8 cellular contexts compared by ENCODE assay signal in the genomic region with DNA sequence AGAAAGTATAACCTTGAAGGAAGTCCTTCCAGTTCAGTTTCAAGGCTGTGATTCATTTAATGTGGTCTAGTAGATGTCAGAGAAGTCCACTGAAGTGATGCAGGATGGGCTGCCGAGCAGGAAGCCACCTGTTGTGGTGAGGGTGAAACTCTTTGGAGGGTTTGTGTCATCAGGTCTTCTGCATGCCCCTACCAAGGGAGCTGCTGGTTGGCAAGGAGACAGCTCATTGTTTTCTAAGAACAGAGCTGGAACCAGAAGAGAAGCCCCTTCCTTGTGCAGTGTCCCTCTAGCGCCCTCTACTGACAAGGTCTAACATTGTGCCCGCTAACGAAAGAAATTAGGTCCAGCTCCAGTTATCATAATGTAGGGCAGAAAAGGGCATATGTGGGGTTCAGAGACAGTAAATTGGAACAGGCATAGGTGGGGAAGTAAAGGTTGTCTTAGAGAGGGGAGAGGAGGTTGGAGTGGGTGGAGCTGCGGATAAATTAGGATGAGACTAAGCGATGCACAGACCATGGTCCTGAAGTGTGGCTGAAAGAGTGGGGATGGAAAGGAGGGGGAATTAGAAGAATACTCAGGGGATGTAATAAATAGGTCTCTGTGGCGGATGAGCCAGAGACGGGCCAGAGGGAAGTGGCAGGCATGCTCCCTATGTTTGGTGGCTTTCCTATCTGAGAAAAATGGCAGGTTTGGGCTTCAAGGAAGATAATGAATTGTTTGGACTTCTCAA.
DNase-seq lines count a peak whose midpoint lies in the region; ATAC-seq and TF ChIP-seq lines count a peak whose summit lies in the region.

No MANE protein-coding gene starts in this region.

- H3K27ac ChIP-seq in BLaER1 (no peak overlapping the region), neural cell (ENCODE audit: low read length) (no peak overlapping the region)

- H3K36me3 ChIP-seq in BLaER1 (no peaks in the 10 kb centered on the region), neural cell (ENCODE audit: insufficient read depth, low read length) (no peaks in the 10 kb centered on the region)

- peak overlapping the region; percentile 64 for H3K4me2 ChIP-seq in BLaER1
- no peak overlapping the region for H3K4me2 ChIP-seq in neural cell (ENCODE audit: low read length)

- H3K9me3 ChIP-seq in BLaER1 (peaks cover 4% of the 10 kb centered on the region), neural cell (ENCODE audit: low read length) (no peaks in the 10 kb centered on the region)

- H3K4me1 ChIP-seq in BLaER1: peaks cover 14% of the 10 kb centered on the region

- H3K9ac ChIP-seq in BLaER1: no peak overlapping the region
- H3K9ac ChIP-seq in neural cell (ENCODE audit: low read length): no peak overlapping the region

- TF ChIP-seq POLR2A in erythroblast (IDR thresholded peaks at IDR 0.05; ENCODE audit: low read length): no peak

- H3K4me3 ChIP-seq in BLaER1: no peak overlapping the region
- H3K4me3 ChIP-seq in neural cell (ENCODE audit: low read length): no peak overlapping the region

- peak; percentile 63 for DNase-seq in NCI-H1105 treated with DMSO at 0.1 percent for 48 hours (lab: John Stamatoyannopoulos, UW)
- peak; percentile 7 to 35 for DNase-seq in SW 1271 (lab: John Stamatoyannopoulos, UW)
- peak; percentile 39 to 68 for DNase-seq in erythroblast (lab: John Stamatoyannopoulos, UW)
- DNase-seq in DMS114 treated with DMSO at 0.1 percent for 48 hours (lab: John Stamatoyannopoulos, UW; ENCODE audit: unreplicated experiment): no peak

- H3K9me2 ChIP-seq in neural cell (ENCODE audit: insufficient read depth, low read length): no peaks in the 10 kb centered on the region

- ATAC-seq in GM18502 (IDR thresholded peaks at IDR 0.05; ENCODE audit: poor library complexity, unreplicated experiment) (peak; percentile 99), HG02763 (IDR thresholded peaks at IDR 0.05; ENCODE audit: unreplicated experiment) (peak; percentile 91)

- TF ChIP-seq EP300 in neural cell (conservative IDR thresholded peaks at IDR 0.05; ENCODE audit: poor library complexity, severe bottlenecking): no peak

- H2AFZ ChIP-seq in neural cell (ENCODE audit: low read depth, low read length): no peak overlapping the region

- H4K20me1 ChIP-seq in BLaER1: no peaks in the 10 kb centered on the region
- no peaks in the 10 kb centered on the region for H4K20me1 ChIP-seq in neural cell (ENCODE audit: insufficient read depth)

- peak; percentile 71 for TF ChIP-seq RAD21 in neural cell (conservative IDR thresholded peaks at IDR 0.05)

- H3K79me2 ChIP-seq in neural cell (replicated peaks; ENCODE audit: insufficient read depth, low read length): no peaks in the 10 kb centered on the region

- no peaks in the 10 kb centered on the region for H3K27me3 ChIP-seq in BLaER1
- H3K27me3 ChIP-seq in neural cell (ENCODE audit: insufficient read depth, low read depth, low read length): no peaks in the 10 kb centered on the region

- TF ChIP-seq CTCF in neural cell (IDR thresholded peaks at IDR 0.05; ENCODE audit: poor library complexity, severe bottlenecking): peak; percentile 70

- H3F3A ChIP-seq in neural cell (ENCODE audit: insufficient read depth, low read length, poor library complexity, severe bottlenecking): no peaks in the 10 kb centered on the region

TF ChIP-seq in neural cell, 6 proteins besides CTCF, POLR2A, EP300 and RAD21:
- TF ChIP-seq SMC3 (conservative IDR thresholded peaks at IDR 0.05; ENCODE audit: poor library complexity) (peak; percentile 71), POLR2AphosphoS5 (IDR thresholded peaks at IDR 0.05) (no peak)
